In genomic region chr18:11154369-11154982, GRCh38 we compare ENCODE assay signal across 9 cellular contexts.
A peak's percentile ranks its signal among the peaks of the same experiment; 100 is the strongest.
DNase-seq lines count a peak whose midpoint lies in the region; ATAC-seq and TF ChIP-seq lines count a peak whose summit lies in the region.
"Had no signal": no experiment of that assay in that cellular context is flagged by ENCODE, and none has a peak within 500 bp of the region (broad histone marks: within the 10 kb centered on the region; RNA-seq: fewer than 3 reads in every experiment).

No MANE protein-coding gene starts in this region.

- peak; percentile 35 for TF ChIP-seq CTCF in brain microvascular endothelial cell (IDR thresholded peaks at IDR 0.05; ENCODE audit: low read depth, low read length, missing control alignments)

- no peaks in the 10 kb centered on the region for H3K27me3 ChIP-seq in brain microvascular endothelial cell (replicated peaks)

- H3K27ac ChIP-seq in brain microvascular endothelial cell, result no peak overlapping the region
- H3K27ac ChIP-seq: neutrophil had no signal

- no peaks in the 10 kb centered on the region for H3K36me3 ChIP-seq in brain microvascular endothelial cell (replicated peaks)
- H3K36me3 ChIP-seq: neutrophil had no signal

- peak; percentile 6 for DNase-seq in NCI-H1436 (lab: John Stamatoyannopoulos, UW)
- DNase-seq in NCI-H1436 treated with DMSO at 0.1 percent for 48 hours (lab: John Stamatoyannopoulos, UW), result no peak
- DNase-seq in NCI-H2029 treated with DMSO at 0.1 percent for 48 hours (lab: John Stamatoyannopoulos, UW), result peak; percentile 14
- DNase-seq in brain microvascular endothelial cell, result no peak
- DNase-seq in middle frontal gyrus (ENCODE audit: extremely low spot score, low spot score), result peak; percentile 38
- DNase-seq in cortex of kidney (lab: John Stamatoyannopoulos, UW), result no peak
- DNase-seq in retina, result no peak

- H3K4me3 ChIP-seq in brain microvascular endothelial cell (ENCODE audit: low read depth, low read length), result no peak overlapping the region

- ATAC-seq in GM21390 (IDR thresholded peaks at IDR 0.05; ENCODE audit: unreplicated experiment), result no peak

- in situ Hi-C loops in brain microvascular endothelial cell (cut with HindIII; ENCODE audit: low pct_ligation_motif_present, low sequenced_read_pairs), result no loop called here

Comparison
In these comparisons a context has a peak if more than half of its experiments do, and no peak if none do; other contexts are left out.
1. DNase-seq: peak in NCI-H1436 (single experiment), NCI-H2029 treated with DMSO at 0.1 percent for 48 hours (single experiment) and middle frontal gyrus (single experiment); none in NCI-H1436 treated with DMSO at 0.1 percent for 48 hours (single experiment), brain microvascular endothelial cell (single experiment), cortex of kidney (single experiment) and retina (single experiment).